In genomic region chr12:120264511-120265202, GRCh38 we compare ENCODE assay signal across 8 cellular contexts. TPM values are rescaled to one million over a fixed set of nuclear protein-coding genes. Genes with fewer than 3 reads are reported as not detected.
DNase-seq lines count a peak whose midpoint lies in the region; TF ChIP-seq lines count a peak whose summit lies in the region.

No MANE protein-coding gene starts in this region.

- DNase-seq in activated CD8-positive, alpha-beta memory T cell treated with anti-CD3 and anti-CD28 coated beads, Interleukin-2, amount 50 U/mL, for 48 hours, result peak; percentile 59
- no peak for DNase-seq in activated CD8-positive, alpha-beta memory T cell treated with anti-CD3 and anti-CD28 coated beads for 24 hours
- DNase-seq in breast epithelium (ENCODE audit: low spot score in 2 of 2) (peak in 1 of 2 donors; percentile 86), lung microvascular endothelial cell (ENCODE audit: low read depth in 2 of 2) (peak; percentile 36 to 48), type B pancreatic cell (ENCODE audit: extremely low spot score, unreplicated experiment) (no peak), OCI-M1 (lab: John Stamatoyannopoulos, UW) (no peak), middle frontal gyrus (ENCODE audit: extremely low spot score, low spot score) (no peak), NOMO-1 treated with dmso at 0.1 percent for 144 hours (lab: John Stamatoyannopoulos, UW; ENCODE audit: unreplicated experiment) (no peak)

- no peaks in the 10 kb centered on the region for H3K9me3 ChIP-seq in breast epithelium

- no peaks in the 10 kb centered on the region for H3K27me3 Mint-ChIP-seq in type B pancreatic cell

- peaks cover 37% of the 10 kb centered on the region for H3K4me1 Mint-ChIP-seq in type B pancreatic cell (ENCODE audit: unreplicated experiment)

- peak overlapping the region; percentile 86 for H3K27ac Mint-ChIP-seq in type B pancreatic cell

- H3K4me3 Mint-ChIP-seq in type B pancreatic cell, result peak overlapping the region; percentile 89

- peaks cover 4% of the 10 kb centered on the region for H3K36me3 Mint-ChIP-seq in type B pancreatic cell

- peak overlapping the region; percentile 96 to 98 (median 98) for H3K4me3 ChIP-seq in breast epithelium

- H3K9me3 Mint-ChIP-seq in type B pancreatic cell, result no peaks in the 10 kb centered on the region

- no peaks in the 10 kb centered on the region for H3K27me3 ChIP-seq in breast epithelium

- H3K36me3 ChIP-seq in breast epithelium, result no peaks in the 10 kb centered on the region

- peak overlapping the region; percentile 93 to 94 for H3K27ac ChIP-seq in breast epithelium

- H3K4me1 ChIP-seq in breast epithelium, result peaks cover 11 to 29% of the 10 kb centered on the region in 2 donors

- TF ChIP-seq CTCF in breast epithelium (IDR thresholded peaks at IDR 0.05) (no peak), type B pancreatic cell (conservative IDR thresholded peaks at IDR 0.05) (no peak)

- intact Hi-C loops in breast epithelium (cut with DNase I; ENCODE audit: low total_unique reads), result loop anchor here (5.0 kb wide), 1 partner anchor 32 kb away; no protein-coding TSS in a partner anchor

- no peak for TF ChIP-seq POLR2A in breast epithelium (IDR thresholded peaks at IDR 0.05)

RNA-seq across cellular contexts. Expression of gene PXN, which starts 0.9 kb away (rescaled TPM):
- total RNA-seq in breast epithelium (10 to 100 TPM; 44.8 to 74.1 (median 53.9) TPM), lung microvascular endothelial cell (52.5 and 56.2 TPM in 2 replicates), type B pancreatic cell (ENCODE audit: low replicate concordance) (60.7 and 127 TPM in 2 replicates)

RNA-seq across cellular contexts. Expression of gene RNU4-2, which starts 27.0 kb away (rescaled TPM):
- total RNA-seq in breast epithelium (under 1 TPM; under 0.01 TPM), lung microvascular endothelial cell (under 0.01 TPM in 2 replicates), type B pancreatic cell (ENCODE audit: low replicate concordance) (6,693 and 9,065 TPM in 2 replicates)

RNA-seq across cellular contexts. Expression of gene RNU4-1, which starts 28.4 kb away (rescaled TPM):
- total RNA-seq in breast epithelium (under 1 TPM in 2 of 3 donors, not detected in 1; under 0.01 TPM), lung microvascular endothelial cell (under 0.01 TPM in 2 replicates), type B pancreatic cell (ENCODE audit: low replicate concordance) (4,376 and 7,253 TPM in 2 replicates)

RNA-seq across cellular contexts. Expression of gene SIRT4, which starts 37.5 kb away (rescaled TPM):
- total RNA-seq in breast epithelium (1 to 10 TPM in 2 of 3 donors, under 1 TPM in 1; 0.98 to 3.1 (median 1.6) TPM), lung microvascular endothelial cell (0.87 and 3.2 TPM in 2 replicates), type B pancreatic cell (ENCODE audit: low replicate concordance) (2.0 and 2.7 TPM in 2 replicates)

Comparison
In these comparisons a context has a peak if more than half of its experiments do, and no peak if none do; other contexts are left out.
1. DNase-seq: peak in activated CD8-positive, alpha-beta memory T cell treated with anti-CD3 and anti-CD28 coated beads, Interleukin-2, amount 50 U/mL, for 48 hours (single experiment) and lung microvascular endothelial cell (2 of 2); none in activated CD8-positive, alpha-beta memory T cell treated with anti-CD3 and anti-CD28 coated beads for 24 hours (single experiment), type B pancreatic cell (single experiment), OCI-M1 (single experiment), middle frontal gyrus (single experiment) and NOMO-1 treated with dmso at 0.1 percent for 144 hours (single experiment).
2. RNA of gene RNU4-2, which starts 27.0 kb away (total RNA-seq): 6,693 to 9,065 TPM in type B pancreatic cell; under 0.01 TPM in breast epithelium and under 0.01 TPM in lung microvascular endothelial cell; every median in the first group is over 1,000 times any median in the second.
3. RNA of gene RNU4-1, which starts 28.4 kb away (total RNA-seq): 4,376 to 7,253 TPM in type B pancreatic cell; under 0.01 TPM in breast epithelium and under 0.01 TPM in lung microvascular endothelial cell; every median in the first group is over 1,000 times any median in the second.